Comparison of ENCODE assay signal across 12 cellular contexts in the genomic region with DNA sequence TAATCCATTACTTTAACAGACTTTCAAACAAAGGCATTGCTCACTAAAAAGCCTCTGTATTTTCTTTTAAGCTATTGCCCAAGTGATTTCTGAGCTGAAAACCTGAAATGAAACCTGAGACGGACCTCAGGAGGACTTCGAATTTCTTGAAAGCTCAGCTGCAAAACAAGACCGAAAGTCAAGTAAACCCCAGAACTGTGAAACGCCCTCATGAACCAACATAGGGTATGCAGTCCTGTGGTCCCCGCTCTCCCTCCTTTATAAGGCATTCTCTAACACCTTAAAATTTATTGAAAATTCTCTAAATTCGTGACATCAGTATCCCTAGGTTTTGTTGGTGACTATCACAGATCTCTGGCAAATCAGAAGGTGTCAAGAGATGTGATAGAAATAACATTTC.
A peak's percentile ranks its signal among the peaks of the same experiment; 100 is the strongest.
DNase-seq lines count a peak whose midpoint lies in the region; ATAC-seq and TF ChIP-seq lines count a peak whose summit lies in the region.
"Had no signal": no experiment of that assay in that cellular context is flagged by ENCODE, and none has a peak within 500 bp of the region (broad histone marks: within the 10 kb centered on the region; RNA-seq: fewer than 3 reads in every experiment).

No MANE protein-coding gene starts in this region.

- no peak for TF ChIP-seq POLR2A in esophagus muscularis mucosa (IDR thresholded peaks at IDR 0.05; ENCODE audit: low read depth)
- TF ChIP-seq POLR2A in sigmoid colon (IDR thresholded peaks at IDR 0.05) = no peak

- H3K36me3 ChIP-seq in esophagus muscularis mucosa (no peaks in the 10 kb centered on the region), sigmoid colon (no peaks in the 10 kb centered on the region)
- H3K36me3 ChIP-seq: cardiac muscle cell had no signal

- intact Hi-C loops in esophagus muscularis mucosa (cut with DNase I) (no loop called here), sigmoid colon (cut with DNase I) (no loop called here)

- ATAC-seq in GM19324 (IDR thresholded peaks at IDR 0.05; ENCODE audit: low FRiP score, unreplicated experiment) (peak; percentile 77), HG02642 (IDR thresholded peaks at IDR 0.05; ENCODE audit: poor library complexity, unreplicated experiment) (peak; percentile 77), HG03439 (IDR thresholded peaks at IDR 0.05; ENCODE audit: unreplicated experiment) (peak; percentile 83)
- ATAC-seq in stimulated activated naive CD8-positive, alpha-beta T cell treated with anti-CD3 and anti-CD28 coated beads, Interleukin-15, Interleukin-2, amounts not matched to agents 100 U/mL and 50 U/mL, for 24 hours = no peak

- H3K27ac ChIP-seq in esophagus muscularis mucosa (replicated peaks in 1 of 4) (no peak overlapping the region), sigmoid colon (no peak overlapping the region)
- H3K27ac ChIP-seq: cardiac muscle cell had no signal

- TF ChIP-seq EP300 in esophagus muscularis mucosa (IDR thresholded peaks at IDR 0.05) (no peak), sigmoid colon (IDR thresholded peaks at IDR 0.05) (no peak)

- DNase-seq in GM10248 (ENCODE audit: extremely low spot score) = peak; percentile 29
- no peak for DNase-seq in stimulated activated naive CD8-positive, alpha-beta T cell treated with anti-CD3 and anti-CD28 coated beads, Interleukin-15, Interleukin-2, amounts not matched to agents 100 U/mL and 50 U/mL, for 24 hours
- no peak for DNase-seq in esophagus muscularis mucosa (ENCODE audit: extremely low spot score)
- DNase-seq in inferior parietal cortex (ENCODE audit: extremely low spot score) = no peak
- DNase-seq in sigmoid colon = no peak
- DNase-seq: ACHN; activated T-cell treated with anti-CD3 and anti-CD28 coated beads, Interleukin-2, amount 50 U/mL, for 24 hours; posterior cingulate gyrus had no signal

- no peak for TF ChIP-seq CTCF in GM10248 (IDR thresholded peaks at IDR 0.05; ENCODE audit: control extremely low read depth, extremely low read depth, low read depth, missing control alignments)
- TF ChIP-seq CTCF in esophagus muscularis mucosa (IDR thresholded peaks at IDR 0.05) = no peak
- TF ChIP-seq CTCF in sigmoid colon (IDR thresholded peaks at IDR 0.05) = no peak

- no peaks in the 10 kb centered on the region for H3K4me1 ChIP-seq in esophagus muscularis mucosa
- H3K4me1 ChIP-seq in sigmoid colon = no peaks in the 10 kb centered on the region

- CTCF ChIA-PET in GM10248 (lab: Yijun Ruan, JAX) = interaction anchor here (1.3 to 3.0 kb wide), 8 partner anchors 10 to 209 kb away, joined by 3 to 13 read pairs (median 4); no protein-coding TSS in a partner anchor

- H3K27me3 ChIP-seq in esophagus muscularis mucosa = no peaks in the 10 kb centered on the region
- no peaks in the 10 kb centered on the region for H3K27me3 ChIP-seq in sigmoid colon
- H3K27me3 ChIP-seq: cardiac muscle cell had no signal

- H3K4me3 ChIP-seq in esophagus muscularis mucosa (no peak overlapping the region), sigmoid colon (no peak overlapping the region)
- H3K4me3 ChIP-seq: cardiac muscle cell had no signal

- H3K9me3 ChIP-seq in esophagus muscularis mucosa (no peaks in the 10 kb centered on the region), sigmoid colon (no peaks in the 10 kb centered on the region)

- POLR2A ChIA-PET in GM10248 (lab: Yijun Ruan, JAX) = no interaction called here

- 79% methylated on average over 6 of the region's 6 CpGs for WGBS in esophagus muscularis mucosa
- WGBS in sigmoid colon, 2 donors = 83 to 92% methylated on average over 6 of the region's 6 CpGs
